14 cellular contexts compared by ENCODE assay signal in the genomic region with DNA sequence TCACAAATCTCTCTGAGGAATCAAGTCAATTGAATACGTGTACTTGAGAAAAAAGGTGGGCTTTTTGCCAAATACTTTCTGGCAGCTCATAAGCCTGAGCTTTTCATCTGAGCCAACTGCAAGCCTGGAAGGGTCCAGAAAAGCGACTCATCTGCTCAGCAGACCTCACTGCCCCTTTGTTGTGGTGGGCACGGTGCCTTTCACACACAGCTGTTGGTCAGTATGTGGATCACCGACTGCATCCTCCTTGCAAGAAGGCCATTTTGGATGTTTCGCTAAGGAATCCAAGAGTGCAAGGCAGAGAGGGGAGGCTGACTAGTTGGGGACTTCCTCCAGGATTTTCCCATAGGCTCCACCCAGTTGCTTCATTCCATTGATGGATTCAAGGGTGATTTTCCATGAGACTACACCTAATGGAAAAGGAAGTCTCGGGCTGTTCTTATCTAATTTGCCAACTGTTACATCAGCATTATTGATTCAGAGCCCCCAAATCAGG.
DNase-seq lines count a peak whose midpoint lies in the region; ATAC-seq and TF ChIP-seq lines count a peak whose summit lies in the region.
"Had no signal": no experiment of that assay in that cellular context is flagged by ENCODE, and none has a peak within 500 bp of the region (broad histone marks: within the 10 kb centered on the region; RNA-seq: fewer than 3 reads in every experiment).

No MANE protein-coding gene starts in this region.

- no peak overlapping the region for H3K4me3 ChIP-seq in AG04449 (ENCODE audit: low read depth, low read length)
- H3K4me3 ChIP-seq in astrocyte of the spinal cord (ENCODE audit: low read depth, low read length) = no peak overlapping the region
- no peak overlapping the region for H3K4me3 ChIP-seq in Caco-2 (ENCODE audit: low read depth, low read length)

- peaks cover 10% of the 10 kb centered on the region for H3K9me3 Mint-ChIP-seq in Caco-2 (ENCODE audit: unreplicated experiment)
- H3K9me3 Mint-ChIP-seq: CD8-positive, alpha-beta T cell had no signal

- H3K36me3 ChIP-seq in Caco-2 (ENCODE audit: control insufficient read depth, insufficient read depth, low read length) = no peaks in the 10 kb centered on the region
- H3K36me3 ChIP-seq: neutrophil had no signal

- H3K4me1 Mint-ChIP-seq in Caco-2 (ENCODE audit: low read depth, unreplicated experiment) = peaks cover 3% of the 10 kb centered on the region

- TF ChIP-seq CTCF in AG04449 (IDR thresholded peaks at IDR 0.05; ENCODE audit: insufficient read depth, low read length, missing control alignments) (no peak), astrocyte of the spinal cord (IDR thresholded peaks at IDR 0.05; ENCODE audit: low read depth, low read length) (no peak), Caco-2 (IDR thresholded peaks at IDR 0.05; ENCODE audit: insufficient read depth in 1 of 2, low read depth in 1 of 2, low read length in 1 of 2, severe bottlenecking in 1 of 2, unreplicated experiment in 1 of 2) (no peak)

- in situ Hi-C loops in astrocyte of the spinal cord (cut with HindIII; ENCODE audit: low sequenced_read_pairs) = no loop called here

- H3K4me1 ChIP-seq in Caco-2 = peaks cover 7% of the 10 kb centered on the region

- no peak overlapping the region for H3K27ac Mint-ChIP-seq in Caco-2 (ENCODE audit: unreplicated experiment)
- H3K27ac Mint-ChIP-seq: CD8-positive, alpha-beta T cell had no signal

- DNase-seq in AG04449 (ENCODE audit: low read depth, low spot score) (peak; percentile 26), HuH-7 (ENCODE audit: low spot score) (peak; percentile 2), astrocyte of the spinal cord (ENCODE audit: low read depth, low spot score) (peak; percentile 81), iPS-NIHi11 (ENCODE audit: low spot score) (peak; percentile 7), germinal center (ENCODE audit: low spot score) (no peak), Caco-2 (no peak)
- no peak for DNase-seq in stimulated activated CD4-positive, alpha-beta T cell treated with anti-CD3 and anti-CD28 coated beads, Interleukin-12 subunit alpha, Interleukin-12 subunit beta, amount 100 ng/mL, for 4 hours
- DNase-seq: CD8-positive, alpha-beta T cell; GOT3; hippocampal formation; NCI-H187 treated with DMSO at 0.1 percent for 48 hours; trophoblast cell had no signal

- H3K36me3 Mint-ChIP-seq in Caco-2 (ENCODE audit: insufficient read depth, unreplicated experiment) = no peaks in the 10 kb centered on the region
- H3K36me3 Mint-ChIP-seq: CD8-positive, alpha-beta T cell had no signal

- POLR2A ChIA-PET in AG04449 (lab: Yijun Ruan, JAX) = no interaction called here
- POLR2A ChIA-PET in Caco-2 (lab: Charles Lee) = no interaction called here

- H3K4me3 Mint-ChIP-seq in Caco-2 (ENCODE audit: unreplicated experiment) = no peak overlapping the region
- H3K4me3 Mint-ChIP-seq: CD8-positive, alpha-beta T cell had no signal

- H3K27me3 ChIP-seq in Caco-2 (replicated peaks; ENCODE audit: control insufficient read depth, insufficient read depth, low read length) = no peaks in the 10 kb centered on the region; the same call in 1 of the 2 replicates
- H3K27me3 ChIP-seq: neutrophil had no signal

- BruUV-seq in Caco-2 (replicated peaks; lab: Mats Ljungman, UMichigan) = no TSS peak

- intact Hi-C loops in Caco-2 (cut with micrococcal nuclease; ENCODE audit: unreplicated experiment) = no loop called here

- H3K27me3 Mint-ChIP-seq in Caco-2 (ENCODE audit: insufficient read depth, unreplicated experiment) = no peaks in the 10 kb centered on the region

- H3K9me3 ChIP-seq in Caco-2 = no peaks in the 10 kb centered on the region
- H3K9me3 ChIP-seq: neutrophil had no signal

- CTCF ChIA-PET in AG04449 (lab: Yijun Ruan, JAX) (interaction anchor here (1.5 kb wide), 1 partner anchor 50 kb away, joined by 4 read pairs; no protein-coding TSS in a partner anchor), Caco-2 (lab: Charles Lee) (interaction anchor here (0.6 to 1.0 kb wide), 2 partner anchors 14 to 19 kb away, joined by 3 read pairs; no protein-coding TSS in a partner anchor)

- no peak for ATAC-seq in HG02970 (IDR thresholded peaks at IDR 0.05; ENCODE audit: low FRiP score, unreplicated experiment)
- ATAC-seq: CD8-positive, alpha-beta T cell had no signal

Comparison
In these comparisons a context has a peak if more than half of its experiments do, and no peak if none do; other contexts are left out.
1. DNase-seq: peak in AG04449 (single experiment), HuH-7 (single experiment), astrocyte of the spinal cord (single experiment) and iPS-NIHi11 (single experiment); none in germinal center (single experiment), stimulated activated CD4-positive, alpha-beta T cell treated with anti-CD3 and anti-CD28 coated beads, Interleukin-12 subunit alpha, Interleukin-12 subunit beta, amount 100 ng/mL, for 4 hours (single experiment) and Caco-2 (0 of 2).